8 cellular contexts compared by ENCODE assay signal in genomic region chr12:104986022-104986941, GRCh38. TPM values are rescaled to one million over a fixed set of nuclear protein-coding genes. Genes with fewer than 3 reads are reported as not detected.
A peak's percentile ranks its signal among the peaks of the same experiment; 100 is the strongest.
DNase-seq lines count a peak whose midpoint lies in the region; ATAC-seq and TF ChIP-seq lines count a peak whose summit lies in the region.

Gene NOPCHAP1, plus strand, starts transcription at chr12:104986316. Its CDS starts 37 bp downstream, at chr12:104986353.

- intact Hi-C loops in activated T-helper 1 cell treated with anti-CD3 and anti-CD28 coated beads, Interleukin-12 subunit alpha, Interleukin-12 subunit beta, Interleukin-2, Interleukin-4 antibody, amounts not matched to agents 30 ng/mL and 10 ng/mL and 1 ng/mL, durations not matched to agents 14 hours and 24 hours and 36 hours (cut with micrococcal nuclease): loop anchor here (1.0 to 5.0 kb wide), 9 partner anchors 28 to 700 kb away; partner anchors contain the start of genes SLC41A2 and WASHC4

- WGBS in GM23248 (ENCODE audit: low coverage in 1 of 2, low lambda C conversion rate in 2 of 2, missing lambda C conversion rate in 2 of 2), 2 experiments: 1% methylated on average over 54 to 56 of the region's 59 CpGs

- no peak within 1 kb of the TSS for H3K27ac ChIP-seq in DOHH2 (ENCODE audit: low read depth, low read length)
- 0 out of 2 replicates have a peak within 1 kb of the TSS, but pooled peaks have one; percentile 2 for H3K27ac ChIP-seq in GM23248

- peaks cover 29% of the 10 kb centered on the region for H3K36me3 Mint-ChIP-seq in activated T-helper 1 cell treated with anti-CD3 and anti-CD28 coated beads, Interleukin-12 subunit alpha, Interleukin-12 subunit beta, Interleukin-2, Interleukin-4 antibody, amounts not matched to agents 30 ng/mL and 10 ng/mL and 1 ng/mL, durations not matched to agents 14 hours and 24 hours and 36 hours (ENCODE audit: low read depth)
- peaks cover 5 to 28% (median 22%) of the 10 kb centered on the region in 3 donors for H3K36me3 Mint-ChIP-seq in naive thymus-derived CD8-positive, alpha-beta T cell
- H3K36me3 Mint-ChIP-seq in stimulated activated naive B cell treated with anti-CD40 and anti-IgM and Interleukin-4, amounts not matched to agents 10 μg/mL and 1 μg/mL and 100 μg/mL, for 72 hours: peaks cover 12 to 31% of the 10 kb centered on the region in 2 donors

- H3K79me2 ChIP-seq in DOHH2 (ENCODE audit: control insufficient read depth, low read length) (peaks cover 51% of the 10 kb centered on the region), GM23248 (ENCODE audit: insufficient read depth) (peaks cover 28% of the 10 kb centered on the region)

- H4K20me1 ChIP-seq in DOHH2 (ENCODE audit: control insufficient read depth, insufficient read depth, low read depth, low read length): no peaks in the 10 kb centered on the region; the same call in 1 of the 2 replicates
- H4K20me1 ChIP-seq in GM23248 (ENCODE audit: insufficient read depth): no peaks in the 10 kb centered on the region

- H3K27me3 Mint-ChIP-seq in activated T-helper 1 cell treated with anti-CD3 and anti-CD28 coated beads, Interleukin-12 subunit alpha, Interleukin-12 subunit beta, Interleukin-2, Interleukin-4 antibody, amounts not matched to agents 30 ng/mL and 10 ng/mL and 1 ng/mL, durations not matched to agents 14 hours and 24 hours and 36 hours (ENCODE audit: insufficient read depth): peaks cover 3% of the 10 kb centered on the region
- peaks cover 0 to 9% (median 0%) of the 10 kb centered on the region in 5 donors for H3K27me3 Mint-ChIP-seq in naive thymus-derived CD8-positive, alpha-beta T cell
- no peaks in the 10 kb centered on the region for H3K27me3 Mint-ChIP-seq in stimulated activated naive B cell treated with anti-CD40 and anti-IgM and Interleukin-4, amounts not matched to agents 10 μg/mL and 1 μg/mL and 100 μg/mL, for 72 hours

- no peaks in the 10 kb centered on the region for H3K27me3 ChIP-seq in DOHH2 (ENCODE audit: control insufficient read depth, low read length)
- H3K27me3 ChIP-seq in GM23248 (replicated peaks; ENCODE audit: insufficient read depth): no peaks in the 10 kb centered on the region

- ATAC-seq in naive thymus-derived CD8-positive, alpha-beta T cell: peak; percentile 98
- ATAC-seq in stimulated activated naive B cell treated with anti-CD40 and anti-IgM and Interleukin-4, amounts not matched to agents 10 μg/mL and 1 μg/mL and 100 μg/mL, for 72 hours (replicated peaks): peak; percentile 97

- H3K9me2 ChIP-seq in DOHH2 (replicated peaks; ENCODE audit: control insufficient read depth, low read length): no peaks in the 10 kb centered on the region
- no peaks in the 10 kb centered on the region for H3K9me2 ChIP-seq in GM23248 (ENCODE audit: insufficient read depth)

- peaks cover 44% of the 10 kb centered on the region for H3K4me1 Mint-ChIP-seq in activated T-helper 1 cell treated with anti-CD3 and anti-CD28 coated beads, Interleukin-12 subunit alpha, Interleukin-12 subunit beta, Interleukin-2, Interleukin-4 antibody, amounts not matched to agents 30 ng/mL and 10 ng/mL and 1 ng/mL, durations not matched to agents 14 hours and 24 hours and 36 hours (ENCODE audit: low read depth)
- peaks cover 24 to 41% (median 32%) of the 10 kb centered on the region in 4 donors for H3K4me1 Mint-ChIP-seq in naive thymus-derived CD8-positive, alpha-beta T cell
- peaks cover 14 to 48% of the 10 kb centered on the region in 2 donors for H3K4me1 Mint-ChIP-seq in stimulated activated naive B cell treated with anti-CD40 and anti-IgM and Interleukin-4, amounts not matched to agents 10 μg/mL and 1 μg/mL and 100 μg/mL, for 72 hours

- H3F3A ChIP-seq in DOHH2 (ENCODE audit: control insufficient read depth, insufficient read depth) (no peaks in the 10 kb centered on the region), GM23248 (ENCODE audit: insufficient read depth) (no peaks in the 10 kb centered on the region)

- peak within 1 kb of the TSS; percentile 95 for H3K4me3 ChIP-seq in DOHH2 (ENCODE audit: low read length)
- H3K4me3 ChIP-seq in GM23248: peak within 1 kb of the TSS; percentile 74
- H3K4me3 ChIP-seq in fibroblast of mammary gland (ENCODE audit: control insufficient read depth, low read depth, low read length): peak within 1 kb of the TSS; percentile 83

- peak within 1 kb of the TSS; percentile 57 for H3K27ac Mint-ChIP-seq in activated T-helper 1 cell treated with anti-CD3 and anti-CD28 coated beads, Interleukin-12 subunit alpha, Interleukin-12 subunit beta, Interleukin-2, Interleukin-4 antibody, amounts not matched to agents 30 ng/mL and 10 ng/mL and 1 ng/mL, durations not matched to agents 14 hours and 24 hours and 36 hours
- peak within 1 kb of the TSS in 9 of 10 donors; percentile 60 to 93 (median 88) for H3K27ac Mint-ChIP-seq in naive thymus-derived CD8-positive, alpha-beta T cell
- peak within 1 kb of the TSS; percentile 91 for H3K27ac Mint-ChIP-seq in stimulated activated naive B cell treated with anti-CD40 and anti-IgM and Interleukin-4, amounts not matched to agents 10 μg/mL and 1 μg/mL and 100 μg/mL, for 72 hours

- DNase-seq in GM23248 (peak; percentile 95), Kasumi-1 (lab: John Stamatoyannopoulos, UW) (peak; percentile 90 to 94), RKO (ENCODE audit: low spot score) (peak; percentile 90), fibroblast of mammary gland (ENCODE audit: low read depth) (peak; percentile 72)
- DNase-seq in activated T-helper 1 cell treated with anti-CD3 and anti-CD28 coated beads, Interleukin-12 subunit alpha, Interleukin-12 subunit beta, Interleukin-2, Interleukin-4 antibody, amounts not matched to agents 30 ng/mL and 10 ng/mL and 1 ng/mL, durations not matched to agents 14 hours and 24 hours and 36 hours (ENCODE audit: low spot score): peak; percentile 83
- peak; percentile 71 to 89 (median 81) for DNase-seq in naive thymus-derived CD8-positive, alpha-beta T cell
- peak; percentile 73 for DNase-seq in stimulated activated naive B cell treated with anti-CD40 and anti-IgM and Interleukin-4, amounts not matched to agents 10 μg/mL and 1 μg/mL and 100 μg/mL, for 72 hours

- POLR2A ChIA-PET in naive thymus-derived CD8-positive, alpha-beta T cell (lab: Charles Lee): no interaction called here

- H3K4me1 ChIP-seq in DOHH2 (ENCODE audit: control insufficient read depth, low read length) (peaks cover 32% of the 10 kb centered on the region), GM23248 (ENCODE audit: insufficient read depth) (peaks cover 7% of the 10 kb centered on the region; the same call in 1 of the 2 replicates)

- H3K36me3 ChIP-seq in DOHH2 (ENCODE audit: control insufficient read depth, low read length) (peaks cover 38% of the 10 kb centered on the region), GM23248 (ENCODE audit: low read depth) (no peaks in the 10 kb centered on the region)

- TF ChIP-seq CTCF in DOHH2 (IDR thresholded peaks at IDR 0.05; ENCODE audit: low read depth, low read length, poor library complexity, severe bottlenecking): no peak
- TF ChIP-seq CTCF in fibroblast of mammary gland (conservative IDR thresholded peaks at IDR 0.05; ENCODE audit: control insufficient read depth, insufficient read depth, low read depth, low read length): no peak

- H3K9ac ChIP-seq in GM23248: peak within 1 kb of the TSS; percentile 75

- peak within 1 kb of the TSS; percentile 88 for H2AFZ ChIP-seq in GM23248

- in situ Hi-C loops in GM23248 (cut with MboI): no loop called here

- peak within 1 kb of the TSS; percentile 89 for H3K4me3 Mint-ChIP-seq in activated T-helper 1 cell treated with anti-CD3 and anti-CD28 coated beads, Interleukin-12 subunit alpha, Interleukin-12 subunit beta, Interleukin-2, Interleukin-4 antibody, amounts not matched to agents 30 ng/mL and 10 ng/mL and 1 ng/mL, durations not matched to agents 14 hours and 24 hours and 36 hours
- peak within 1 kb of the TSS; percentile 84 to 96 (median 93) for H3K4me3 Mint-ChIP-seq in naive thymus-derived CD8-positive, alpha-beta T cell
- peak within 1 kb of the TSS; percentile 89 to 93 for H3K4me3 Mint-ChIP-seq in stimulated activated naive B cell treated with anti-CD40 and anti-IgM and Interleukin-4, amounts not matched to agents 10 μg/mL and 1 μg/mL and 100 μg/mL, for 72 hours

- peaks cover 4% of the 10 kb centered on the region for H3K9me3 Mint-ChIP-seq in activated T-helper 1 cell treated with anti-CD3 and anti-CD28 coated beads, Interleukin-12 subunit alpha, Interleukin-12 subunit beta, Interleukin-2, Interleukin-4 antibody, amounts not matched to agents 30 ng/mL and 10 ng/mL and 1 ng/mL, durations not matched to agents 14 hours and 24 hours and 36 hours
- no peaks in the 10 kb centered on the region for H3K9me3 Mint-ChIP-seq in naive thymus-derived CD8-positive, alpha-beta T cell
- peaks cover 0 to 4% of the 10 kb centered on the region in 2 donors for H3K9me3 Mint-ChIP-seq in stimulated activated naive B cell treated with anti-CD40 and anti-IgM and Interleukin-4, amounts not matched to agents 10 μg/mL and 1 μg/mL and 100 μg/mL, for 72 hours

- H3K4me2 ChIP-seq in DOHH2 (ENCODE audit: low read length): peak within 1 kb of the TSS; percentile 69
- H3K4me2 ChIP-seq in GM23248 (ENCODE audit: unreplicated experiment): peak within 1 kb of the TSS; percentile 75

- H3K9me3 ChIP-seq in DOHH2 (ENCODE audit: control insufficient read depth, insufficient read depth, low read length): no peaks in the 10 kb centered on the region
- H3K9me3 ChIP-seq in GM23248 (ENCODE audit: low read depth): no peaks in the 10 kb centered on the region

RNA-seq across cellular contexts. Expression of gene NOPCHAP1, which starts in this region (rescaled TPM):
- total RNA-seq in GM23248 (2014; rRNA removed; shearing (Covaris generic)): 1.0 and 1.2 TPM in 2 replicates
- polyA plus RNA-seq in GM23248 (2016; fragmentation: Nextera tagmentation; extraction: Ambion mirVana): 17.3 and 20.3 TPM in 2 replicates
- 28.0 and 40.0 TPM in 2 replicates for total RNA-seq in activated T-helper 1 cell treated with anti-CD3 and anti-CD28 coated beads, Interleukin-12 subunit alpha, Interleukin-12 subunit beta, Interleukin-2, Interleukin-4 antibody, amounts not matched to agents 30 ng/mL and 10 ng/mL and 1 ng/mL, durations not matched to agents 14 hours and 24 hours and 36 hours
- 10 to 100 TPM; 18.5 to 25.8 TPM for total RNA-seq in naive thymus-derived CD8-positive, alpha-beta T cell
- polyA plus RNA-seq in naive thymus-derived CD8-positive, alpha-beta T cell: 10 to 100 TPM; 15.4 to 16.8 (median 16.5) TPM
